In genomic region chr17:46109603-46110189, GRCh38 we compare ENCODE assay signal across 25 cellular contexts.
A peak's percentile ranks its signal among the peaks of the same experiment; 100 is the strongest.
DNase-seq lines count a peak whose midpoint lies in the region; ATAC-seq, FAIRE-seq and TF ChIP-seq lines count a peak whose summit lies in the region.
"Had no signal": no experiment of that assay in that cellular context is flagged by ENCODE, and none has a peak within 500 bp of the region (broad histone marks: within the 10 kb centered on the region; RNA-seq: fewer than 3 reads in every experiment).

No MANE protein-coding gene starts in this region.

- peaks cover 99% of the 10 kb centered on the region for H3K79me2 ChIP-seq in endothelial cell of umbilical vein (ENCODE audit: control insufficient read depth, insufficient read depth, low read length)

- H3K9ac ChIP-seq in endothelial cell of umbilical vein (replicated peaks; ENCODE audit: extremely low read depth, insufficient read depth, low read length), result no peak overlapping the region
- H3K9ac ChIP-seq: neural progenitor cell had no signal

- H3K4me3 ChIP-seq in CD4-positive, alpha-beta memory T cell (ENCODE audit: low read length in 2 of 2), result no peak overlapping the region
- H3K4me3 ChIP-seq in endothelial cell of umbilical vein (replicated peaks in 1 of 3; ENCODE audit: insufficient read depth in 1 of 3, low read depth in 1 of 3, low read length in 3 of 3) (no peak overlapping the region), WERI-Rb-1 (ENCODE audit: low read depth, low read length) (no peak overlapping the region), brain microvascular endothelial cell (ENCODE audit: low read depth, low read length) (no peak overlapping the region), foreskin fibroblast (ENCODE audit: low read depth in 1 of 2, low read length in 2 of 2) (no peak overlapping the region)
- H3K4me3 ChIP-seq: neural progenitor cell, prostate gland, spleen had no signal

- H3K27ac Mint-ChIP-seq in CD4-positive, alpha-beta memory T cell, result peak overlapping the region in 5 of 7 donors; percentile 12 to 53 (median 30)
- H3K27ac Mint-ChIP-seq: activated CD8-positive, alpha-beta memory T cell treated with anti-CD3 and anti-CD28 coated beads, Interleukin-2, amount 10 ng/mL, durations not matched to agents 7 days and 5 days; activated T-helper 2 cell treated with anti-CD3 and anti-CD28 coated beads, Interferon-gamma antibody, Interleukin-2, Interleukin-4, amounts not matched to agents 10 μg/mL and 5 μg/mL and 100 μg/mL, durations not matched to agents 14 hours and 24 hours and 36 hours; dendritic cell treated with granulocyte-macrophage colony-stimulating factor and Interleukin-4, amounts not matched to agents 40 ng/mL and 50 ng/mL, for 4 days; neural progenitor cell; stimulated activated naive CD8-positive, alpha-beta T cell treated with anti-CD3 and anti-CD28 coated beads, Interleukin-15, Interleukin-2, amounts not matched to agents 100 ng/mL and 50 ng/mL, for 24 hours; type B pancreatic cell had no signal

- DNase-seq in CD4-positive, alpha-beta memory T cell, result no peak
- DNase-seq in GM19239 (ENCODE audit: insufficient read length, low spot score) (no peak), endothelial cell of umbilical vein (ENCODE audit: low read depth, low spot score) (no peak), myocyte (ENCODE audit: low read depth) (peak; percentile 9), WERI-Rb-1 (no peak), brain microvascular endothelial cell (no peak), foreskin fibroblast (no peak)
- DNase-seq: activated CD4-positive, alpha-beta T cell treated with anti-CD3 and anti-CD28 coated beads for 4 hours; activated CD8-positive, alpha-beta memory T cell treated with anti-CD3 and anti-CD28 coated beads, Interleukin-2, amount 10 ng/mL, durations not matched to agents 7 days and 5 days; Caco-2; hypothalamus; mesenchymal stem cell; NCI-H1417; NCI-H526; spleen; stimulated activated CD4-positive, alpha-beta T cell treated with anti-CD3 and anti-CD28 coated beads, Interleukin-4, amount 100 ng/mL, for 24 hours had no signal

- no peak overlapping the region for H2AFZ ChIP-seq in endothelial cell of umbilical vein (ENCODE audit: low read depth, low read length)
- H2AFZ ChIP-seq: neural progenitor cell had no signal

- POLR2A ChIA-PET in CD4-positive, alpha-beta memory T cell (lab: Charles Lee; ENCODE audit: partially characterized antibody), result no interaction called here
- POLR2A ChIA-PET in endothelial cell of umbilical vein (lab: Charles Lee), result no interaction called here

- CTCF ChIA-PET in CD4-positive, alpha-beta memory T cell (lab: Charles Lee; ENCODE audit: partially characterized antibody), result no interaction called here
- CTCF ChIA-PET in endothelial cell of umbilical vein (lab: Charles Lee), result interaction anchor here (1.4 to 1.6 kb wide), 3 partner anchors 14 to 103 kb away, joined by 4 to 7 read pairs (median 6); no protein-coding TSS in a partner anchor

- no peaks in the 10 kb centered on the region for H3K36me3 ChIP-seq in CD4-positive, alpha-beta memory T cell (ENCODE audit: insufficient read depth, low read length)
- peaks cover 0 to under 1% of the 10 kb centered on the region in 2 experiments for H3K36me3 ChIP-seq in endothelial cell of umbilical vein (ENCODE audit: control insufficient read depth in 2 of 2, extremely low read depth in 1 of 2, insufficient read depth in 2 of 2, low read length in 2 of 2)
- peaks cover 7% of the 10 kb centered on the region for H3K36me3 ChIP-seq in WERI-Rb-1
- no peaks in the 10 kb centered on the region for H3K36me3 ChIP-seq in brain microvascular endothelial cell (replicated peaks)
- H3K36me3 ChIP-seq: neural progenitor cell, prostate gland had no signal

- no peak for ATAC-seq in HG03469 (IDR thresholded peaks at IDR 0.05; ENCODE audit: unreplicated experiment)
- ATAC-seq: activated CD8-positive, alpha-beta memory T cell treated with anti-CD3 and anti-CD28 coated beads, Interleukin-2, amount 10 ng/mL, durations not matched to agents 7 days and 5 days; HCT116 had no signal

- H3K9me3 ChIP-seq in CD4-positive, alpha-beta memory T cell (ENCODE audit: control insufficient read depth in 1 of 2, low read length in 2 of 2), result no peaks in the 10 kb centered on the region
- H3K9me3 ChIP-seq in endothelial cell of umbilical vein (replicated peaks; ENCODE audit: control insufficient read depth, insufficient read depth, low read length) (no peaks in the 10 kb centered on the region), WERI-Rb-1 (ENCODE audit: severe bottlenecking) (no peaks in the 10 kb centered on the region)
- H3K9me3 ChIP-seq: Caco-2, prostate gland, spleen had no signal

- peak overlapping the region in 1 of 8 donors; percentile 14 for H3K4me3 Mint-ChIP-seq in CD4-positive, alpha-beta memory T cell
- H3K4me3 Mint-ChIP-seq: activated CD8-positive, alpha-beta memory T cell treated with anti-CD3 and anti-CD28 coated beads, Interleukin-2, amount 10 ng/mL, durations not matched to agents 7 days and 5 days; dendritic cell treated with granulocyte-macrophage colony-stimulating factor and Interleukin-4, amounts not matched to agents 40 ng/mL and 50 ng/mL, for 4 days; neural progenitor cell; stimulated activated naive CD8-positive, alpha-beta T cell treated with anti-CD3 and anti-CD28 coated beads, Interleukin-15, Interleukin-2, amounts not matched to agents 100 ng/mL and 50 ng/mL, for 24 hours; type B pancreatic cell had no signal

- H4K20me1 ChIP-seq in endothelial cell of umbilical vein (replicated peaks; ENCODE audit: control insufficient read depth, extremely low read depth, insufficient read depth, low read length), result peaks cover 43% of the 10 kb centered on the region

- dilution Hi-C loops in endothelial cell of umbilical vein (cut with MboI; ENCODE audit: extremely low pct_ligation_motif_present, low sequenced_read_pairs), result no loop called here

- peak overlapping the region; percentile 74 for H3K4me2 ChIP-seq in endothelial cell of umbilical vein (ENCODE audit: insufficient read depth, low read length)
- H3K4me2 ChIP-seq: neural progenitor cell had no signal

- no TSS peak for BruUV-seq in endothelial cell of umbilical vein (replicated peaks; lab: Mats Ljungman, UMichigan)

- no peaks in the 10 kb centered on the region for H3K27me3 ChIP-seq in CD4-positive, alpha-beta memory T cell (ENCODE audit: insufficient read depth, low read length)
- H3K27me3 ChIP-seq in endothelial cell of umbilical vein (ENCODE audit: control insufficient read depth in 2 of 2, insufficient read depth in 2 of 2, low read length in 2 of 2), result no peaks in the 10 kb centered on the region
- H3K27me3 ChIP-seq in WERI-Rb-1 (ENCODE audit: insufficient read depth, low read depth, severe bottlenecking), result no peaks in the 10 kb centered on the region
- no peaks in the 10 kb centered on the region for H3K27me3 ChIP-seq in brain microvascular endothelial cell (replicated peaks)
- H3K27me3 ChIP-seq: neural progenitor cell, spleen had no signal

- in situ Hi-C loops in brain microvascular endothelial cell (cut with HindIII; ENCODE audit: low pct_ligation_motif_present, low sequenced_read_pairs), result no loop called here

- H3K4me1 ChIP-seq in CD4-positive, alpha-beta memory T cell (ENCODE audit: insufficient read depth, low read length), result peaks cover 97% of the 10 kb centered on the region
- peaks cover 41% of the 10 kb centered on the region for H3K4me1 ChIP-seq in endothelial cell of umbilical vein (ENCODE audit: control insufficient read depth, extremely low read depth, insufficient read depth, low read length)

- intact Hi-C loops in CD4-positive, alpha-beta memory T cell (cut with micrococcal nuclease), result loop anchor here (10.0 kb wide), 1 partner anchor 65 kb away; no protein-coding TSS in a partner anchor
- intact Hi-C loops in endothelial cell of umbilical vein (cut with micrococcal nuclease), result loop anchor here (5.0 kb wide), 2 partner anchors 52 to 83 kb away; partner anchors contain the start of gene KANSL1

- H3K27me3 Mint-ChIP-seq in CD4-positive, alpha-beta memory T cell, result no peaks in the 10 kb centered on the region
- H3K27me3 Mint-ChIP-seq: activated CD8-positive, alpha-beta memory T cell treated with anti-CD3 and anti-CD28 coated beads, Interleukin-2, amount 10 ng/mL, durations not matched to agents 7 days and 5 days; dendritic cell treated with granulocyte-macrophage colony-stimulating factor and Interleukin-4, amounts not matched to agents 40 ng/mL and 50 ng/mL, for 4 days; stimulated activated naive CD8-positive, alpha-beta T cell treated with anti-CD3 and anti-CD28 coated beads, Interleukin-15, Interleukin-2, amounts not matched to agents 100 ng/mL and 50 ng/mL, for 24 hours; type B pancreatic cell had no signal

- H3K9me1 ChIP-seq in endothelial cell of umbilical vein (replicated peaks; ENCODE audit: control insufficient read depth, extremely low read depth, insufficient read depth, low read length), result peaks cover 3% of the 10 kb centered on the region

- no peak for TF ChIP-seq CTCF in endothelial cell of umbilical vein (IDR thresholded peaks at IDR 0.05; ENCODE audit: extremely low read depth in 1 of 2, insufficient read depth in 1 of 2, low read depth in 1 of 2, low read length in 2 of 2)
- TF ChIP-seq CTCF in WERI-Rb-1 (IDR thresholded peaks at IDR 0.05; ENCODE audit: low read depth, low read length), result no peak
- TF ChIP-seq CTCF in brain microvascular endothelial cell (IDR thresholded peaks at IDR 0.05; ENCODE audit: low read depth, low read length, missing control alignments), result no peak
- TF ChIP-seq CTCF in foreskin fibroblast (IDR thresholded peaks at IDR 0.05; ENCODE audit: low read depth, low read length), result no peak

- H3K27ac ChIP-seq in CD4-positive, alpha-beta memory T cell (ENCODE audit: low read depth, low read length), result no peak overlapping the region
- no peak overlapping the region for H3K27ac ChIP-seq in endothelial cell of umbilical vein (ENCODE audit: insufficient read depth, low read depth, low read length)
- H3K27ac ChIP-seq in WERI-Rb-1, result no peak overlapping the region
- no peak overlapping the region for H3K27ac ChIP-seq in brain microvascular endothelial cell
- H3K27ac ChIP-seq: neural progenitor cell had no signal

- H3K9me3 Mint-ChIP-seq in CD4-positive, alpha-beta memory T cell, result peaks cover 0 to 1% (median 0%) of the 10 kb centered on the region in 8 donors
- H3K9me3 Mint-ChIP-seq: activated T-helper 2 cell treated with anti-CD3 and anti-CD28 coated beads, Interferon-gamma antibody, Interleukin-2, Interleukin-4, amounts not matched to agents 10 μg/mL and 5 μg/mL and 100 μg/mL, durations not matched to agents 14 hours and 24 hours and 36 hours; dendritic cell treated with granulocyte-macrophage colony-stimulating factor and Interleukin-4, amounts not matched to agents 40 ng/mL and 50 ng/mL, for 4 days; neural progenitor cell; stimulated activated naive CD8-positive, alpha-beta T cell treated with anti-CD3 and anti-CD28 coated beads, Interleukin-15, Interleukin-2, amounts not matched to agents 100 ng/mL and 50 ng/mL, for 24 hours; type B pancreatic cell had no signal

- no peak for TF ChIP-seq POLR2A in endothelial cell of umbilical vein (IDR thresholded peaks at IDR 0.05; ENCODE audit: low read depth, low read length)

- peak; percentile 48 for FAIRE-seq in GM19239 (lab: Jason Lieb, UNC)
- FAIRE-seq in endothelial cell of umbilical vein (lab: Jason Lieb, UNC), result peak; percentile 35
- FAIRE-seq: keratinocyte had no signal

- peaks cover 66 to 98% (median 77%) of the 10 kb centered on the region in 4 donors for H3K4me1 Mint-ChIP-seq in CD4-positive, alpha-beta memory T cell

- H3K36me3 Mint-ChIP-seq in CD4-positive, alpha-beta memory T cell, result peaks cover 0 to 1% of the 10 kb centered on the region in 2 donors
